In genomic region chr6:122788663-122789062, GRCh38 we compare ENCODE assay signal across 8 cellular contexts.
A peak's percentile ranks its signal among the peaks of the same experiment; 100 is the strongest.
DNase-seq lines count a peak whose midpoint lies in the region; ATAC-seq and FAIRE-seq lines count a peak whose summit lies in the region.

No MANE protein-coding gene starts in this region.

- H3K4me1 Mint-ChIP-seq in activated naive CD8-positive, alpha-beta T cell (ENCODE audit: low read depth) = peaks cover 19% of the 10 kb centered on the region
- H3K4me1 Mint-ChIP-seq in stimulated activated naive CD8-positive, alpha-beta T cell treated with anti-CD3 and anti-CD28 coated beads, Interleukin-15, amount 100 ng/mL, for 72 hours = peaks cover 22% of the 10 kb centered on the region

- H3K27me3 Mint-ChIP-seq in activated naive CD8-positive, alpha-beta T cell = peaks cover 38% of the 10 kb centered on the region
- peaks cover 80% of the 10 kb centered on the region for H3K27me3 Mint-ChIP-seq in stimulated activated naive CD8-positive, alpha-beta T cell treated with anti-CD3 and anti-CD28 coated beads, Interleukin-15, amount 100 ng/mL, for 72 hours

- no peak for ATAC-seq in stimulated activated naive CD8-positive, alpha-beta T cell treated with anti-CD3 and anti-CD28 coated beads, Interleukin-15, amount 100 ng/mL, for 72 hours
- ATAC-seq in GM21576 (IDR thresholded peaks at IDR 0.05; ENCODE audit: unreplicated experiment) (no peak), HG03460 (IDR thresholded peaks at IDR 0.05; ENCODE audit: unreplicated experiment) (no peak)

- H3K9me3 Mint-ChIP-seq in activated naive CD8-positive, alpha-beta T cell (ENCODE audit: low read depth) = no peaks in the 10 kb centered on the region
- H3K9me3 Mint-ChIP-seq in stimulated activated naive CD8-positive, alpha-beta T cell treated with anti-CD3 and anti-CD28 coated beads, Interleukin-15, amount 100 ng/mL, for 72 hours = no peaks in the 10 kb centered on the region

- H3K27ac Mint-ChIP-seq in activated naive CD8-positive, alpha-beta T cell = no peak overlapping the region
- H3K27ac Mint-ChIP-seq in stimulated activated naive CD8-positive, alpha-beta T cell treated with anti-CD3 and anti-CD28 coated beads, Interleukin-15, amount 100 ng/mL, for 72 hours = no peak overlapping the region

- DNase-seq in NCI-H1105 treated with DMSO at 0.1 percent for 48 hours (lab: John Stamatoyannopoulos, UW) = peak; percentile 41
- no peak for DNase-seq in NCI-H1105 (lab: John Stamatoyannopoulos, UW)
- no peak for DNase-seq in stimulated activated naive CD8-positive, alpha-beta T cell treated with anti-CD3 and anti-CD28 coated beads, Interleukin-15, amount 100 ng/mL, for 72 hours
- DNase-seq in hypothalamus (lab: John Stamatoyannopoulos, UW) = no peak

- FAIRE-seq in islet of Langerhans (lab: Jason Lieb, UNC) = peak; percentile 79

- H3K4me3 Mint-ChIP-seq in activated naive CD8-positive, alpha-beta T cell = peak overlapping the region; percentile 94
- peak overlapping the region; percentile 92 to 93 for H3K4me3 Mint-ChIP-seq in stimulated activated naive CD8-positive, alpha-beta T cell treated with anti-CD3 and anti-CD28 coated beads, Interleukin-15, amount 100 ng/mL, for 72 hours

- H3K36me3 Mint-ChIP-seq in activated naive CD8-positive, alpha-beta T cell = no peaks in the 10 kb centered on the region
